Comparison of ENCODE assay signal across 23 cellular contexts in genomic region chr12:96606134-96606533, GRCh38.
"Had no signal": no experiment of that assay in that cellular context is flagged by ENCODE, and none has a peak within 500 bp of the region (broad histone marks: within the 10 kb centered on the region; RNA-seq: fewer than 3 reads in every experiment).

No MANE protein-coding gene starts in this region.

- H3K4me1 ChIP-seq: colonic mucosa, esophagus muscularis mucosa, esophagus squamous epithelium, foreskin keratinocyte, gastrocnemius medialis, gastroesophageal sphincter, heart left ventricle, heart right ventricle had no signal

- H3K27ac ChIP-seq: colonic mucosa, coronary artery, dorsolateral prefrontal cortex, epithelial cell of prostate, esophagus muscularis mucosa, esophagus squamous epithelium, foreskin keratinocyte, gastrocnemius medialis, gastroesophageal sphincter, heart left ventricle, heart right ventricle had no signal

- ATAC-seq: effector memory CD8-positive, alpha-beta T cell; esophagus mucosa; foreskin keratinocyte; gastrocnemius medialis; gastroesophageal sphincter; heart left ventricle; heart right ventricle had no signal

- DNase-seq: colonic mucosa; cortex of kidney; dermis blood vessel endothelial cell; dorsolateral prefrontal cortex; effector CD4-positive, alpha-beta T cell; effector CD8-positive, alpha-beta T cell; effector memory CD4-positive, alpha-beta T cell; effector memory CD8-positive, alpha-beta T cell; endodermal cell; erythroblast; esophagus squamous epithelium; foreskin fibroblast; foreskin keratinocyte; foreskin melanocyte; gastrocnemius medialis; glutamatergic neuron; heart left ventricle; heart right ventricle had no signal

- H3K36me3 ChIP-seq: colonic mucosa, esophagus muscularis mucosa, esophagus squamous epithelium, gastrocnemius medialis, heart left ventricle, heart right ventricle had no signal

- H3K27me3 ChIP-seq: colonic mucosa, dorsolateral prefrontal cortex, esophagus muscularis mucosa, foreskin keratinocyte, gastrocnemius medialis, gastroesophageal sphincter, heart left ventricle had no signal

- H3K9me3 ChIP-seq: colonic mucosa, esophagus muscularis mucosa, esophagus squamous epithelium, gastrocnemius medialis had no signal

- H3K4me3 ChIP-seq: colonic mucosa, coronary artery, esophagus muscularis mucosa, esophagus squamous epithelium, gastrocnemius medialis, gastroesophageal sphincter, heart left ventricle, heart right ventricle had no signal
